Comparison of ENCODE assay signal across 2 cellular contexts in genomic region chr3:143063018-143063417, GRCh38.
TF ChIP-seq lines count a peak whose summit lies in the region.

No MANE protein-coding gene starts in this region.

TF ChIP-seq in HepG2, 621 proteins besides CTCF, POLR2A, EP300 and RAD21:
- peak; percentile 47 for TF ChIP-seq RBM22 (optimal IDR thresholded peaks at IDR 0.05; ENCODE audit: low read length)
- 0 out of 2 replicates have a peak, but pooled peaks have one; percentile 37 for TF ChIP-seq POLR2G (IDR thresholded peaks at IDR 0.05; ENCODE audit: low read depth, low read length)
- TF ChIP-seq PREB (CRISPR knock-in tag; IDR thresholded peaks at IDR 0.05) = no peak
- TF ChIP-seq ZNF549 (CRISPR knock-in tag; IDR thresholded peaks at IDR 0.05) = no peak

TF ChIP-seq in WTC11, 78 proteins besides CTCF, POLR2A, EP300 and RAD21:
- TF ChIP-seq, protein P1, sequence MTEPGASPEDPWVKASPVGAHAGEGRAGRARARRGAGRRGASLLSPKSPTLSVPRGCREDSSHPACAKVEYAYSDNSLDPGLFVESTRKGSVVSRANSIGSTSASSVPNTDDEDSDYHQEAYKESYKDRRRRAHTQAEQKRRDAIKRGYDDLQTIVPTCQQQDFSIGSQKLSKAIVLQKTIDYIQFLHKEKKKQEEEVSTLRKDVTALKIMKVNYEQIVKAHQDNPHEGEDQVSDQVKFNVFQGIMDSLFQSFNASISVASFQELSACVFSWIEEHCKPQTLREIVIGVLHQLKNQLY (CRISPR knock-in tag; IDR thresholded peaks at IDR 0.05) = no peak
- TF ChIP-seq JAZF1 (CRISPR knock-in tag; IDR thresholded peaks at IDR 0.05) (no peak), HMGA2 (CRISPR knock-in tag; IDR thresholded peaks at IDR 0.05) (no peak)
- TF ChIP-seq, protein P2, sequence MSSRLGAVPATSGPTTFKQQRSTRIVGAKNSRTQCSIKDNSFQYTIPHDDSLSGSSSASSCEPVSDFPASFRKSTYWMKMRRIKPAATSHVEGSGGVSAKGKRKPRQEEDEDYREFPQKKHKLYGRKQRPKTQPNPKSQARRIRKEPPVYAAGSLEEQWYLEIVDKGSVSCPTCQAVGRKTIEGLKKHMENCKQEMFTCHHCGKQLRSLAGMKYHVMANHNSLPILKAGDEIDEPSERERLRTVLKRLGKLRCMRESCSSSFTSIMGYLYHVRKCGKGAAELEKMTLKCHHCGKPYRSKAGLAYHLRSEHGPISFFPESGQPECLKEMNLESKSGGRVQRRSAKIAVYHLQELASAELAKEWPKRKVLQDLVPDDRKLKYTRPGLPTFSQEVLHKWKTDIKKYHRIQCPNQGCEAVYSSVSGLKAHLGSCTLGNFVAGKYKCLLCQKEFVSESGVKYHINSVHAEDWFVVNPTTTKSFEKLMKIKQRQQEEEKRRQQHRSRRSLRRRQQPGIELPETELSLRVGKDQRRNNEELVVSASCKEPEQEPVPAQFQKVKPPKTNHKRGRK (CRISPR knock-in tag; IDR thresholded peaks at IDR 0.05; ENCODE audit: borderline replicate concordance) = no peak
